In the genomic region with DNA sequence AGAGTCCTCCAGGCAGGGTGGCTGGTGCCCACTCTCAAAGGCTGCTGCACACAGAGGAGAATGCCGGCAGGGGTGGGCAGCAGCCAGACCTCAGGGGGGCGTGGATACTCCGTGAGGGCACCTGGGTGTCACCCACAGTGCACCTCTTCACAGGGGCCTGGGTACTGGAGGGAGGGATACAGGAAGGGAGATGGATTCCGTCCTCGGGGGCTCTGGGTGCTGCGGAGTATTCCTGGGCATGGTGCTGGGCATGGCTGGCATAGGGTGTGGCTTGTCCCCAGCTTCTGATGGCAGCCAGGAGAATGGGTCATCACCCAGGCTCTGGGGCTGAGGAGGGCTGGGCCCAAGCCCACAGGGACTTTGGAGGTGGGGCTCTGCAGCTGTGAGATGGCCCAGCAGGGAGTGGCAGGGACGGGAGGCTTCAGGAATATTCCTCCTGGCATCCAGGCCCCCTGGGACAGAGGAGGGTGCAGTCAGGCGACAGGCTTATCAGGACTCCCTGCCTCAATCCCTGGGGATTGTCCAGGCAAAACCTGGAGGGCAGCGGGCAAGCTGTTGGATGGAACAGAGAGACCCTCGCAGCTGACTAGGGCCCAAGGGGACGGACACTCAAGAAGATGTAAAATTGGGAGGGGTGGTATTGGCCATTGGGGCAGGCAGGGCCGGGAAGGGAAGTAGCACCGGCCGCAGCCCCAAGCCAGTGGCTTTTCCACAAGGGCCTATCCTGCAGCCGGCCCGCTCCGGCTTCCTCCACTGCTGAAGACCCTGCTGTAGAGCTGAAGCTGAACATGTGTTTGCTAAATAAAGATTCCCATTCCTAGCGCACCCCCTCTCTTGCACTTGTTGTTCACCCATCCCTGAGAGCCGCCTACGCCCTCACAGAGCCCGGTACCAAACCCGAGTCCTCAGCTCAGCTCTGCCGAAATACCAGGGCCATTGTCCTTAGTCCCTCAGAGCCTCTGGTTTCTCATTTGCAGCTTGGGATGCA, we compare ENCODE assay signal across 14 cellular contexts. TPM values are rescaled to one million over a fixed set of nuclear protein-coding genes. Genes with fewer than 3 reads are reported as not detected.
"Had no signal": no experiment of that assay in that cellular context is flagged by ENCODE, and none has a peak within 500 bp of the region (broad histone marks: within the 10 kb centered on the region; RNA-seq: fewer than 3 reads in every experiment).

No MANE protein-coding gene starts in this region.

- H3K27ac ChIP-seq: cardiac muscle cell, esophagus squamous epithelium had no signal

- H3K9me3 ChIP-seq: esophagus squamous epithelium had no signal

- H3K4me1 Mint-ChIP-seq: activated CD4-positive, alpha-beta T cell treated with anti-CD3 and anti-CD28 coated beads for 36 hours; activated CD8-positive, alpha-beta memory T cell treated with anti-CD3 and anti-CD28 coated beads, Interleukin-2, amount 10 ng/mL, durations not matched to agents 7 days and 5 days; activated naive CD4-positive, alpha-beta T cell treated with anti-CD3 and anti-CD28 coated beads, Interleukin-2, amount 10 ng/mL, durations not matched to agents 7 days and 5 days had no signal

- H3K36me3 ChIP-seq: cardiac muscle cell, esophagus squamous epithelium had no signal

- H3K36me3 Mint-ChIP-seq: activated CD4-positive, alpha-beta memory T cell treated with anti-CD3 and anti-CD28 coated beads for 36 hours; activated CD8-positive, alpha-beta memory T cell treated with anti-CD3 and anti-CD28 coated beads, Interleukin-2, amount 10 ng/mL, durations not matched to agents 7 days and 5 days; activated naive CD4-positive, alpha-beta T cell treated with anti-CD3 and anti-CD28 coated beads, Interleukin-2, amount 10 ng/mL, durations not matched to agents 7 days and 5 days had no signal

- H3K4me3 ChIP-seq: cardiac muscle cell, esophagus squamous epithelium had no signal

- H3K27me3 ChIP-seq: cardiac muscle cell had no signal

- DNase-seq: activated CD4-positive, alpha-beta memory T cell treated with anti-CD3 and anti-CD28 coated beads for 36 hours; activated CD4-positive, alpha-beta T cell treated with anti-CD3 and anti-CD28 coated beads for 36 hours; activated CD8-positive, alpha-beta memory T cell treated with anti-CD3 and anti-CD28 coated beads, Interleukin-2, amount 10 ng/mL, durations not matched to agents 7 days and 5 days; activated naive CD4-positive, alpha-beta T cell treated with anti-CD3 and anti-CD28 coated beads, Interleukin-2, amount 10 ng/mL, durations not matched to agents 7 days and 5 days; activated T-cell treated with anti-CD3 and anti-CD28 coated beads, Interleukin-2, amount 50 U/mL, for 1 hour; esophagus squamous epithelium; mammary epithelial cell; stimulated activated CD4-positive, alpha-beta T cell treated with anti-CD3 and anti-CD28 coated beads, Interleukin-4, amount 100 ng/mL, for 24 hours; stimulated activated naive CD4-positive, alpha-beta T cell; T-helper 2 cell had no signal

- H3K4me3 Mint-ChIP-seq: activated CD4-positive, alpha-beta memory T cell treated with anti-CD3 and anti-CD28 coated beads for 36 hours; activated CD4-positive, alpha-beta T cell treated with anti-CD3 and anti-CD28 coated beads for 36 hours; activated CD8-positive, alpha-beta memory T cell treated with anti-CD3 and anti-CD28 coated beads, Interleukin-2, amount 10 ng/mL, durations not matched to agents 7 days and 5 days; activated naive CD4-positive, alpha-beta T cell treated with anti-CD3 and anti-CD28 coated beads, Interleukin-2, amount 10 ng/mL, durations not matched to agents 7 days and 5 days; nephron had no signal

- H3K27ac Mint-ChIP-seq: activated CD4-positive, alpha-beta memory T cell treated with anti-CD3 and anti-CD28 coated beads for 36 hours; activated CD4-positive, alpha-beta T cell treated with anti-CD3 and anti-CD28 coated beads for 36 hours; activated CD8-positive, alpha-beta memory T cell treated with anti-CD3 and anti-CD28 coated beads, Interleukin-2, amount 10 ng/mL, durations not matched to agents 7 days and 5 days; activated naive CD4-positive, alpha-beta T cell treated with anti-CD3 and anti-CD28 coated beads, Interleukin-2, amount 10 ng/mL, durations not matched to agents 7 days and 5 days had no signal

- ATAC-seq: activated CD4-positive, alpha-beta T cell treated with anti-CD3 and anti-CD28 coated beads for 36 hours; activated CD8-positive, alpha-beta memory T cell treated with anti-CD3 and anti-CD28 coated beads, Interleukin-2, amount 10 ng/mL, durations not matched to agents 7 days and 5 days had no signal

- H3K27me3 Mint-ChIP-seq: activated CD4-positive, alpha-beta memory T cell treated with anti-CD3 and anti-CD28 coated beads for 36 hours; activated CD4-positive, alpha-beta T cell treated with anti-CD3 and anti-CD28 coated beads for 36 hours; activated CD8-positive, alpha-beta memory T cell treated with anti-CD3 and anti-CD28 coated beads, Interleukin-2, amount 10 ng/mL, durations not matched to agents 7 days and 5 days; activated naive CD4-positive, alpha-beta T cell treated with anti-CD3 and anti-CD28 coated beads, Interleukin-2, amount 10 ng/mL, durations not matched to agents 7 days and 5 days had no signal

- H3K9me3 Mint-ChIP-seq: activated CD4-positive, alpha-beta memory T cell treated with anti-CD3 and anti-CD28 coated beads for 36 hours; activated naive CD4-positive, alpha-beta T cell treated with anti-CD3 and anti-CD28 coated beads, Interleukin-2, amount 10 ng/mL, durations not matched to agents 7 days and 5 days; nephron had no signal

RNA-seq across cellular contexts. Expression of a gene that starts 5.7 kb away (rescaled TPM):
- total RNA-seq: activated CD4-positive, alpha-beta memory T cell treated with anti-CD3 and anti-CD28 coated beads for 36 hours; activated CD4-positive, alpha-beta T cell treated with anti-CD3 and anti-CD28 coated beads for 36 hours; activated CD8-positive, alpha-beta memory T cell treated with anti-CD3 and anti-CD28 coated beads, Interleukin-2, amount 10 ng/mL, durations not matched to agents 7 days and 5 days; endothelial cell of umbilical vein had no signal
- polyA plus RNA-seq: endothelial cell of umbilical vein had no signal

RNA-seq across cellular contexts. Expression of a gene that starts 26.0 kb away (rescaled TPM):
- total RNA-seq: activated CD4-positive, alpha-beta memory T cell treated with anti-CD3 and anti-CD28 coated beads for 36 hours; activated CD8-positive, alpha-beta memory T cell treated with anti-CD3 and anti-CD28 coated beads, Interleukin-2, amount 10 ng/mL, durations not matched to agents 7 days and 5 days had no signal

RNA-seq across cellular contexts. Expression of a gene that starts 32.6 kb away (rescaled TPM):
- total RNA-seq: endothelial cell of umbilical vein, osteocyte had no signal
- polyA plus RNA-seq: endothelial cell of umbilical vein, mammary epithelial cell had no signal
